In genomic region chr9:130772185-130772584, GRCh38 we compare ENCODE assay signal across 16 cellular contexts.
DNase-seq lines count a peak whose midpoint lies in the region; ATAC-seq and TF ChIP-seq lines count a peak whose summit lies in the region.
"Had no signal": no experiment of that assay in that cellular context is flagged by ENCODE, and none has a peak within 500 bp of the region (broad histone marks: within the 10 kb centered on the region; RNA-seq: fewer than 3 reads in every experiment).

No MANE protein-coding gene starts in this region.

- CTCF ChIA-PET in IMR-90 (lab: Yijun Ruan, JAX), result interaction anchor here (0.9 to 1.6 kb wide), 6 partner anchors 66 to 101 kb away, joined by 3 to 4 read pairs (median 4); no protein-coding TSS in a partner anchor
- CTCF ChIA-PET in A673 (lab: Charles Lee), result no interaction called here

- in situ Hi-C loops in IMR-90 (cut with MboI; ENCODE audit: low sequenced_read_pairs), result loop anchor here (10.0 kb wide), 1 partner anchor 63 kb away; the partner anchor contains the start of gene ABL1
- in situ Hi-C loops in brain microvascular endothelial cell (cut with HindIII; ENCODE audit: low pct_ligation_motif_present, low sequenced_read_pairs), result no loop called here

- no peak overlapping the region; the same call in 1 of the 2 replicates for H2AK5ac ChIP-seq in IMR-90 (ENCODE audit: low read depth, low read length)

- TF ChIP-seq RAD21 in IMR-90 (IDR thresholded peaks at IDR 0.05; ENCODE audit: low read length), result no peak

- H3K27ac Mint-ChIP-seq in memory B cell, result peak overlapping the region; percentile 0
- H3K27ac Mint-ChIP-seq: CD14-positive monocyte; CD8-positive, alpha-beta T cell; HFFc6 had no signal

- H3K27me3 ChIP-seq in IMR-90 (ENCODE audit: control insufficient read depth, insufficient read depth, low read length) (no peaks in the 10 kb centered on the region), brain microvascular endothelial cell (replicated peaks) (no peaks in the 10 kb centered on the region), hepatocyte (no peaks in the 10 kb centered on the region), A673 (replicated peaks; ENCODE audit: insufficient read depth, low read depth, low read length, poor library complexity) (no peaks in the 10 kb centered on the region)

- H3K4ac ChIP-seq in IMR-90 (ENCODE audit: low read depth, low read length), result peak overlapping the region; percentile 53; the same call in 1 of the 2 replicates

- H4K20me1 ChIP-seq in IMR-90 (ENCODE audit: insufficient read depth, low read length) (no peaks in the 10 kb centered on the region), hepatocyte (ENCODE audit: insufficient read depth, poor library complexity, severe bottlenecking) (no peaks in the 10 kb centered on the region)

- H3K9me1 ChIP-seq in IMR-90 (ENCODE audit: insufficient read depth, low read length), result peaks cover 7% of the 10 kb centered on the region; the same call in 1 of the 2 replicates

- H3K9ac ChIP-seq in IMR-90 (ENCODE audit: low read depth, low read length), result no peak overlapping the region

- H3K27ac ChIP-seq in IMR-90 (ENCODE audit: insufficient read depth, low read length) (no peak overlapping the region), brain microvascular endothelial cell (peak overlapping the region; percentile 15), hepatocyte (no peak overlapping the region), A673 (ENCODE audit: low read depth, low read length, poor library complexity, severe bottlenecking) (no peak overlapping the region)

- H3K27me3 Mint-ChIP-seq in memory B cell, result no peaks in the 10 kb centered on the region

- no peak overlapping the region for H2AK9ac ChIP-seq in IMR-90 (replicated peaks; ENCODE audit: low read depth, low read length, poor library complexity)

- H3K4me3 ChIP-seq in IMR-90 (ENCODE audit: insufficient read depth, low read depth, low read length), result no peak overlapping the region
- H3K4me3 ChIP-seq in brain microvascular endothelial cell (ENCODE audit: low read depth, low read length), result no peak overlapping the region
- H3K4me3 ChIP-seq in hepatocyte, result no peak overlapping the region
- no peak overlapping the region for H3K4me3 ChIP-seq in A673 (ENCODE audit: low read depth, low read length, poor library complexity, severe bottlenecking)

- H3K4me2 ChIP-seq in IMR-90 (ENCODE audit: low read depth, low read length) (no peak overlapping the region), hepatocyte (no peak overlapping the region)

- H3K36me3 ChIP-seq in IMR-90 (ENCODE audit: control insufficient read depth, insufficient read depth, low read length) (no peaks in the 10 kb centered on the region), brain microvascular endothelial cell (replicated peaks) (no peaks in the 10 kb centered on the region), hepatocyte (replicated peaks; ENCODE audit: insufficient read depth, low read depth) (no peaks in the 10 kb centered on the region), A673 (ENCODE audit: insufficient read depth, low read length, poor library complexity, severe bottlenecking) (no peaks in the 10 kb centered on the region)

- H2AFZ ChIP-seq in IMR-90 (replicated peaks; ENCODE audit: low read length, poor library complexity) (no peak overlapping the region), hepatocyte (no peak overlapping the region)

- peaks cover 31 to 64% of the 10 kb centered on the region in 2 experiments for H3K79me1 ChIP-seq in IMR-90 (ENCODE audit: low read depth in 1 of 2, low read length in 2 of 2)

- no peak for DNase-seq in IMR-90
- DNase-seq in brain microvascular endothelial cell, result no peak
- no peak for DNase-seq in memory B cell (ENCODE audit: low spot score in 2 of 2)
- DNase-seq in hepatocyte (ENCODE audit: low spot score), result no peak
- no peak for DNase-seq in A673 (ENCODE audit: low spot score)
- DNase-seq: CD8-positive, alpha-beta T cell; COR-L47; DMS153; DMS79 treated with DMSO at 0.1 percent for 48 hours; EL; HCEC 1CT; HFFc6 had no signal

- H3K9me2 ChIP-seq in hepatocyte (replicated peaks; ENCODE audit: insufficient read depth), result no peaks in the 10 kb centered on the region

- H3K36me3 Mint-ChIP-seq in memory B cell, result peaks cover 11% of the 10 kb centered on the region
- H3K36me3 Mint-ChIP-seq: CD14-positive monocyte; CD8-positive, alpha-beta T cell had no signal

- TF ChIP-seq CTCF in IMR-90 (conservative IDR thresholded peaks at IDR 0.05; ENCODE audit: low read depth, low read length) (no peak), brain microvascular endothelial cell (IDR thresholded peaks at IDR 0.05; ENCODE audit: low read depth, low read length, missing control alignments) (no peak), hepatocyte (IDR thresholded peaks at IDR 0.05; ENCODE audit: poor library complexity) (no peak), A673 (conservative IDR thresholded peaks at IDR 0.05; ENCODE audit: low read depth, low read length) (no peak)

- no peak overlapping the region for H3K14ac ChIP-seq in IMR-90 (replicated peaks; ENCODE audit: low read depth, low read length)

- ATAC-seq in IMR-90 (ENCODE audit: low read depth), result no peak
- no peak for ATAC-seq in memory B cell (ENCODE audit: low read depth)
- no peak for ATAC-seq in HG03196 (IDR thresholded peaks at IDR 0.05; ENCODE audit: unreplicated experiment)
- ATAC-seq in GM21515 (IDR thresholded peaks at IDR 0.05; ENCODE audit: unreplicated experiment), result no peak
- ATAC-seq: CD8-positive, alpha-beta T cell; HepG2 had no signal

- intact Hi-C loops in IMR-90 (cut with micrococcal nuclease), result loop anchor here (5.0 kb wide), 1 partner anchor 225 kb away; no protein-coding TSS in a partner anchor
- intact Hi-C loops in A673 (cut with micrococcal nuclease; ENCODE audit: unreplicated experiment), result loop anchor here (5.0 kb wide), 2 partner anchors 170 to 275 kb away; no protein-coding TSS in a partner anchor

- H3K18ac ChIP-seq in IMR-90 (ENCODE audit: low read depth, low read length), result no peak overlapping the region; the same call in 1 of the 2 replicates

- TF ChIP-seq POLR2A in IMR-90 (IDR thresholded peaks at IDR 0.05; ENCODE audit: low read depth, low read length), result no peak

- H2BK20ac ChIP-seq in IMR-90 (ENCODE audit: low read depth, low read length), result no peak overlapping the region

- H3K9me3 Mint-ChIP-seq in memory B cell, result peaks cover 4% of the 10 kb centered on the region

- peak overlapping the region; percentile 57; the same call in 1 of the 3 replicates for H2BK15ac ChIP-seq in IMR-90 (ENCODE audit: low read depth, low read length)

- no CpG with 5 or more reads among the region's 3 CpGs for WGBS in IMR-90 (ENCODE audit: extremely low coverage in 2 of 2, insufficient read length in 1 of 2), 2 experiments
- WGBS in hepatocyte (ENCODE audit: low lambda C conversion rate, missing lambda C conversion rate), result 95% methylated on average over 3 of the region's 3 CpGs

- no peak overlapping the region for H4K8ac ChIP-seq in IMR-90 (ENCODE audit: low read depth in 2 of 2, low read length in 2 of 2)

- H3K23ac ChIP-seq in IMR-90 (ENCODE audit: low read depth, low read length), result 0 out of 2 replicates have a peak overlapping the region, but pooled peaks have one; percentile 24

- H3K4me1 Mint-ChIP-seq in memory B cell, result peaks cover 22% of the 10 kb centered on the region

- no peak overlapping the region for H2BK120ac ChIP-seq in IMR-90 (ENCODE audit: low read depth, low read length)

- H3K56ac ChIP-seq in IMR-90 (ENCODE audit: extremely low read depth, insufficient read depth, low read length), result no peak overlapping the region

- no TSS peak for BruUV-seq in IMR-90 (replicated peaks; lab: Mats Ljungman, UMichigan)
- no TSS peak for BruUV-seq in A673 (replicated peaks; lab: Mats Ljungman, UMichigan)

- no peak overlapping the region; the same call in 1 of the 2 replicates for H4K5ac ChIP-seq in IMR-90 (ENCODE audit: low read depth, low read length)

- H3K4me3 Mint-ChIP-seq in memory B cell, result no peak overlapping the region
- H3K4me3 Mint-ChIP-seq: CD14-positive monocyte; CD8-positive, alpha-beta T cell; HFFc6 had no signal

- H2BK5ac ChIP-seq in IMR-90 (ENCODE audit: low read depth, low read length, poor library complexity, severe bottlenecking), result no peak overlapping the region

- POLR2A ChIA-PET in IMR-90 (lab: Charles Lee; ENCODE audit: unreplicated experiment) (no interaction called here), A673 (lab: Charles Lee; ENCODE audit: low non-redundant PET) (no interaction called here)

- dilution Hi-C loops in IMR-90 (cut with HindIII; ENCODE audit: low sequenced_read_pairs, unreplicated experiment), result no loop called here

- H3K4me1 ChIP-seq in IMR-90 (ENCODE audit: control insufficient read depth, insufficient read depth, low read length) (peaks cover 8% of the 10 kb centered on the region), hepatocyte (ENCODE audit: insufficient read depth) (peaks cover 14% of the 10 kb centered on the region), A673 (ENCODE audit: insufficient read depth, low read length, poor library complexity, severe bottlenecking) (no peaks in the 10 kb centered on the region)

- peaks cover 80% of the 10 kb centered on the region for H3K79me2 ChIP-seq in hepatocyte

- H4K91ac ChIP-seq in IMR-90 (ENCODE audit: insufficient read depth, low read depth, low read length), result no peak overlapping the region

- H3K9me3 ChIP-seq in IMR-90 (ENCODE audit: control insufficient read depth, insufficient read depth, low read length), result no peaks in the 10 kb centered on the region
- H3K9me3 ChIP-seq in hepatocyte (ENCODE audit: low read depth), result peaks cover 8% of the 10 kb centered on the region
- peaks cover 17% of the 10 kb centered on the region for H3K9me3 ChIP-seq in A673 (ENCODE audit: low read depth, low read length, poor library complexity, severe bottlenecking)

TF ChIP-seq in IMR-90, 13 proteins besides CTCF, POLR2A, EP300 and RAD21 (continues in another document):
- no peak for TF ChIP-seq BHLHE40 (IDR thresholded peaks at IDR 0.05; ENCODE audit: low read depth, low read length)
- no peak for TF ChIP-seq MAFK (IDR thresholded peaks at IDR 0.05; ENCODE audit: low read depth, low read length)
- TF ChIP-seq MAZ (IDR thresholded peaks at IDR 0.05; ENCODE audit: borderline replicate concordance, low read depth, low read length), result no peak
- no peak for TF ChIP-seq CHD1 (IDR thresholded peaks at IDR 0.05; ENCODE audit: low read depth, low read length)
- no peak for TF ChIP-seq RCOR1 (IDR thresholded peaks at IDR 0.05; ENCODE audit: insufficient replicate concordance, low read length)
- TF ChIP-seq CEBPB (IDR thresholded peaks at IDR 0.05; ENCODE audit: low read depth, low read length), result no peak
- TF ChIP-seq FOS (IDR thresholded peaks at IDR 0.05; ENCODE audit: low read depth, low read length), result no peak
- no peak for TF ChIP-seq MXI1 (IDR thresholded peaks at IDR 0.05; ENCODE audit: borderline replicate concordance, low read depth, low read length)
- no peak for TF ChIP-seq NFE2L2 (IDR thresholded peaks at IDR 0.05; ENCODE audit: low read depth, low read length)
- no peak for TF ChIP-seq RFX5 (IDR thresholded peaks at IDR 0.05; ENCODE audit: low read depth, low read length)
- TF ChIP-seq SMC3 (IDR thresholded peaks at IDR 0.05; ENCODE audit: low read depth, low read length), result no peak
